In genomic region chr10:34016541-34016940, GRCh38 we compare ENCODE assay signal across 24 cellular contexts.
"Had no signal": no experiment of that assay in that cellular context is flagged by ENCODE, and none has a peak within 500 bp of the region (broad histone marks: within the 10 kb centered on the region; RNA-seq: fewer than 3 reads in every experiment).

No MANE protein-coding gene starts in this region.

- H3K27me3 ChIP-seq: ascending aorta, body of pancreas had no signal

- H3K4me1 ChIP-seq: ascending aorta, body of pancreas had no signal

- DNase-seq: activated CD4-positive, alpha-beta memory T cell treated with anti-CD3 and anti-CD28 coated beads, Interleukin-2, amount 10 ng/mL, durations not matched to agents 7 days and 5 days; activated CD4-positive, alpha-beta T cell treated with anti-CD3 and anti-CD28 coated beads for 1 hour; activated CD4-positive, alpha-beta T cell treated with anti-CD3 and anti-CD28 coated beads for 4 hours; activated CD4-positive, alpha-beta T cell treated with anti-CD3 and anti-CD28 coated beads, Interleukin-2, amount 10 ng/mL, durations not matched to agents 7 days and 5 days; activated CD4-positive, alpha-beta T cell treated with anti-CD3 and anti-CD28 coated beads, Interleukin-2, amount 50 U/mL, for 4 hours; activated CD8-positive, alpha-beta memory T cell treated with anti-CD3 and anti-CD28 coated beads, Interleukin-2, amount 50 U/mL, for 48 hours; activated gamma-delta T cell; activated naive CD4-positive, alpha-beta T cell; activated naive CD4-positive, alpha-beta T cell treated with anti-CD3 and anti-CD28 coated beads, Interleukin-2, amount 10 ng/mL, durations not matched to agents 7 days and 5 days; activated naive CD8-positive, alpha-beta T cell treated with anti-CD3 and anti-CD28 coated beads, Interleukin-2, amount 10 ng/mL, durations not matched to agents 7 days and 5 days; activated T-cell treated with anti-CD3 and anti-CD28 coated beads for 4 hours; activated T-cell treated with anti-CD3 and anti-CD28 coated beads, Interleukin-2, amount 50 U/mL, for 24 hours; activated T-cell treated with anti-CD3 and anti-CD28 coated beads, Interleukin-2, amount 50 U/mL, for 72 hours; body of pancreas; caudate nucleus; dorsolateral prefrontal cortex; effector memory CD4-positive, alpha-beta T cell; foreskin fibroblast; head of caudate nucleus; T-helper 2 cell had no signal

- H3K36me3 ChIP-seq: ascending aorta had no signal

- ATAC-seq: activated naive CD4-positive, alpha-beta T cell treated with anti-CD3 and anti-CD28 coated beads, Interleukin-2, amount 50 U/mL, for 72 hours; activated T-cell treated with anti-CD3 and anti-CD28 coated beads, Interleukin-2, amount 50 U/mL, for 72 hours; body of pancreas had no signal

- H3K4me3 ChIP-seq: ascending aorta, body of pancreas, coronary artery, dorsolateral prefrontal cortex had no signal

- H3K27ac ChIP-seq: ascending aorta, body of pancreas, coronary artery, dorsolateral prefrontal cortex had no signal

- H3K9me3 ChIP-seq: ascending aorta, body of pancreas had no signal

- FAIRE-seq: frontal cortex had no signal
